Comparison of ENCODE assay signal across 1 cellular context in genomic region chr3:66449411-66449931, GRCh38.
TF ChIP-seq lines count a peak whose summit lies in the region.

No MANE protein-coding gene starts in this region.

TF ChIP-seq in WTC11, 78 proteins besides CTCF, POLR2A, EP300 and RAD21 (continued from another document):
- no peak for TF ChIP-seq E2F5 (CRISPR knock-in tag; IDR thresholded peaks at IDR 0.05)
